In the genomic region with DNA sequence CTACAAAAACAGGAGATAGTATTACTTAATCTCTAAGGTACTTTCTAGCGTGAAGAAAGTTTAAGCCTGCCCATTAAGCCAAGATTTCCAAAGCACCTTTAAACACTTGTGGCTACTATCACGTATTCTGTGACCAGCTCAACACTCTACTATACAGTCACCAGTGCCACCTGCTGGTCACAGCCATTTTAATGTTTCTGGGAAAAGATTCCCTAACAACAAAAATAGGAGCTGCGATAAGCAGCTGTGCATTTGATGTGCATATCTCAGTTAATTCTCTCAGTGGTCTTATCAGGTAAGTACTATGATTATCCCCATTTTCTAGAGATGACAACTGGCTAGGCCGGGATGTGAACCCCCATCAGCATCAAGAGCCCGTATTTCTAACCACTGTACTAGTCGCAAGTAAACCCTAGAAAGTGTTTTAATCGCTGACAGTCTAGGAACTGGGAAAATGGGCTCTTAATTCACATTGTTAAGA, we compare ENCODE assay signal across 8 cellular contexts. TPM values are rescaled to one million over a fixed set of nuclear protein-coding genes. Genes with fewer than 3 reads are reported as not detected.
A peak's percentile ranks its signal among the peaks of the same experiment; 100 is the strongest.
DNase-seq lines count a peak whose midpoint lies in the region; ATAC-seq and TF ChIP-seq lines count a peak whose summit lies in the region.

No MANE protein-coding gene starts in this region.

- ATAC-seq in GM21825 (IDR thresholded peaks at IDR 0.05; ENCODE audit: unreplicated experiment): no peak

- H3K9ac ChIP-seq in liver (ENCODE audit: low read depth in 1 of 2, low read length in 2 of 2): no peak overlapping the region

- no peaks in the 10 kb centered on the region for H3K9me3 ChIP-seq in liver (ENCODE audit: control insufficient read depth in 4 of 4, low read length in 3 of 4)

- H3K4me3 ChIP-seq in liver (ENCODE audit: low read depth in 1 of 3, low read length in 3 of 3): peak overlapping the region in 2 of 3 donors; percentile 50 to 62

- WGBS in liver: 9% methylated on average over 7 of the region's 7 CpGs

- H3K27me3 ChIP-seq in liver (ENCODE audit: control insufficient read depth in 4 of 4, insufficient read depth in 4 of 4, low read length in 3 of 4): no peaks in the 10 kb centered on the region

- peaks cover 0 to 4% (median 4%) of the 10 kb centered on the region in 4 donors for H3K36me3 ChIP-seq in liver (ENCODE audit: control insufficient read depth in 4 of 4, insufficient read depth in 3 of 4, low read depth in 1 of 4, low read length in 3 of 4)

- POLR2A ChIA-PET in GM10248 (lab: Yijun Ruan, JAX): no interaction called here

- peaks cover 3 to 29% (median 10%) of the 10 kb centered on the region in 4 donors for H3K4me1 ChIP-seq in liver (ENCODE audit: control insufficient read depth in 4 of 4, insufficient read depth in 4 of 4, low read length in 3 of 4)

- H3K27ac ChIP-seq in 22Rv1: no peak overlapping the region
- H3K27ac ChIP-seq in liver (ENCODE audit: low read depth in 1 of 2, low read length in 2 of 2): peak overlapping the region; percentile 71 to 89

- CTCF ChIA-PET in GM10248 (lab: Yijun Ruan, JAX): interaction anchor here (0.6 to 5.5 kb wide), 43 partner anchors 9 to 673 kb away, joined by 3 to 54 read pairs (median 4); a partner anchor contains a TSS

- peak; percentile 86 for TF ChIP-seq CTCF in 22Rv1 (IDR thresholded peaks at IDR 0.05)
- peak; percentile 69 for TF ChIP-seq CTCF in GM10248 (IDR thresholded peaks at IDR 0.05; ENCODE audit: control extremely low read depth, extremely low read depth, low read depth, missing control alignments)
- peak; percentile 73 for TF ChIP-seq CTCF in liver (IDR thresholded peaks at IDR 0.05; ENCODE audit: low read depth, low read length, missing input control)

- DNase-seq in GM10248 (ENCODE audit: extremely low spot score): peak; percentile 57
- peak; percentile 45 for DNase-seq in NCI-H2196 (lab: John Stamatoyannopoulos, UW; ENCODE audit: unreplicated experiment)
- peak; percentile 64 for DNase-seq in activated CD4-positive, alpha-beta T cell treated with anti-CD3 and anti-CD28 coated beads, Interleukin-2, amount 50 U/mL, for 1 hour
- peak; percentile 68 for DNase-seq in ecto neural progenitor cell (ENCODE audit: low spot score)
- peak; percentile 22 to 46 (median 40) for DNase-seq in stimulated activated CD4-positive, alpha-beta T cell treated with anti-CD3 and anti-CD28 coated beads, TNF-alpha, amount 100 ng/mL, for 24 hours (ENCODE audit: low read depth in 3 of 3)

- peak; percentile 79 to 85 for TF ChIP-seq RAD21 in liver (IDR thresholded peaks at IDR 0.05)

TF ChIP-seq in liver, 16 proteins besides CTCF, POLR2A, EP300 and RAD21:
- TF ChIP-seq, protein P1, sequence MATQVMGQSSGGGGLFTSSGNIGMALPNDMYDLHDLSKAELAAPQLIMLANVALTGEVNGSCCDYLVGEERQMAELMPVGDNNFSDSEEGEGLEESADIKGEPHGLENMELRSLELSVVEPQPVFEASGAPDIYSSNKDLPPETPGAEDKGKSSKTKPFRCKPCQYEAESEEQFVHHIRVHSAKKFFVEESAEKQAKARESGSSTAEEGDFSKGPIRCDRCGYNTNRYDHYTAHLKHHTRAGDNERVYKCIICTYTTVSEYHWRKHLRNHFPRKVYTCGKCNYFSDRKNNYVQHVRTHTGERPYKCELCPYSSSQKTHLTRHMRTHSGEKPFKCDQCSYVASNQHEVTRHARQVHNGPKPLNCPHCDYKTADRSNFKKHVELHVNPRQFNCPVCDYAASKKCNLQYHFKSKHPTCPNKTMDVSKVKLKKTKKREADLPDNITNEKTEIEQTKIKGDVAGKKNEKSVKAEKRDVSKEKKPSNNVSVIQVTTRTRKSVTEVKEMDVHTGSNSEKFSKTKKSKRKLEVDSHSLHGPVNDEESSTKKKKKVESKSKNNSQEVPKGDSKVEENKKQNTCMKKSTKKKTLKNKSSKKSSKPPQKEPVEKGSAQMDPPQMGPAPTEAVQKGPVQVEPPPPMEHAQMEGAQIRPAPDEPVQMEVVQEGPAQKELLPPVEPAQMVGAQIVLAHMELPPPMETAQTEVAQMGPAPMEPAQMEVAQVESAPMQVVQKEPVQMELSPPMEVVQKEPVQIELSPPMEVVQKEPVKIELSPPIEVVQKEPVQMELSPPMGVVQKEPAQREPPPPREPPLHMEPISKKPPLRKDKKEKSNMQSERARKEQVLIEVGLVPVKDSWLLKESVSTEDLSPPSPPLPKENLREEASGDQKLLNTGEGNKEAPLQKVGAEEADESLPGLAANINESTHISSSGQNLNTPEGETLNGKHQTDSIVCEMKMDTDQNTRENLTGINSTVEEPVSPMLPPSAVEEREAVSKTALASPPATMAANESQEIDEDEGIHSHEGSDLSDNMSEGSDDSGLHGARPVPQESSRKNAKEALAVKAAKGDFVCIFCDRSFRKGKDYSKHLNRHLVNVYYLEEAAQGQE (IDR thresholded peaks at IDR 0.05): peak; percentile 3
- TF ChIP-seq RXRA (IDR thresholded peaks at IDR 0.05) (peak in 1 of 2 donors; percentile 4), HNF4G (IDR thresholded peaks at IDR 0.05) (no peak), EGR1 (IDR thresholded peaks at IDR 0.05; ENCODE audit: low read depth in 2 of 2) (no peak)

RNA-seq across cellular contexts. Expression of a gene that starts 0.9 kb away (rescaled TPM):
- 1 to 10 TPM; 1.3 to 5.9 TPM for total RNA-seq in liver
- 1 to 10 TPM; 1.7 to 6.6 TPM for polyA plus RNA-seq in liver

RNA-seq across cellular contexts. Expression of a gene that starts 10.9 kb away (rescaled TPM):
- 100 to 1,000 TPM in 1 of 2 donors, 10 to 100 TPM in 1; 72.4 to 142 TPM for total RNA-seq in liver
- polyA plus RNA-seq in liver: 100 to 1,000 TPM; 256 to 297 TPM

RNA-seq across cellular contexts. Expression of a gene that starts 16.9 kb away (rescaled TPM):
- total RNA-seq in liver: 10 to 100 TPM; 10.1 to 10.7 TPM
- 1 to 10 TPM; 4.6 to 4.8 TPM for polyA plus RNA-seq in liver

RNA-seq across cellular contexts. Expression of a gene that starts 56.0 kb away (rescaled TPM):
- not detected for total RNA-seq in liver
- not detected for polyA plus RNA-seq in liver
